9 cellular contexts compared by ENCODE assay signal in the genomic region with DNA sequence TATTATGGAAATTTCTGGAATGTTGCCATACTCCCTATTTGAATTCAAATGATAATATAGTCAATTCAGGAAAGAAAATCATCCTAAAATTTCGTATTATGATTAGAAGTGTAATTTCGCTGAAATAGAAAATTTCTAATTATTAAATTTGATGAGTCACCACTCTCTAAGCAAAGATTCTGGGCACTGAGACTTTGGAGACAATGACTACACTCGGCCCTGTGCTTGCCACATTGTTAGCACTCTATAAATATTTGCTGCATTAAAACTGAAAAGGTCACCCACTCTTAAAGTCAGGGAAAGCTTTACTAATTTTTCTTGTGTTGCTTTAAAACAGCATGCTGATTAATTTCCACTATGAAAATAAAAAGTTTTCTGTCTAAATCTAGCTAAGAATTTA.
DNase-seq lines count a peak whose midpoint lies in the region; ATAC-seq and TF ChIP-seq lines count a peak whose summit lies in the region.
"Had no signal": no experiment of that assay in that cellular context is flagged by ENCODE, and none has a peak within 500 bp of the region (broad histone marks: within the 10 kb centered on the region; RNA-seq: fewer than 3 reads in every experiment).

No MANE protein-coding gene starts in this region.

- H3K36me3 Mint-ChIP-seq in naive thymus-derived CD8-positive, alpha-beta T cell: no peaks in the 10 kb centered on the region

- H3K27ac ChIP-seq in transverse colon (no peak overlapping the region), caudate nucleus (ENCODE audit: low read depth, low read length) (no peak overlapping the region)

- TF ChIP-seq CTCF in transverse colon (IDR thresholded peaks at IDR 0.05) (no peak), GM10266 (IDR thresholded peaks at IDR 0.05; ENCODE audit: control insufficient read depth, insufficient read depth, low read depth, missing control alignments) (no peak)

- TF ChIP-seq EP300 in transverse colon (IDR thresholded peaks at IDR 0.05; ENCODE audit: low read depth): no peak

- H3K36me3 ChIP-seq in transverse colon: no peaks in the 10 kb centered on the region

- peaks cover 0 to 5% (median 0%) of the 10 kb centered on the region in 4 donors for H3K4me1 ChIP-seq in transverse colon

- H3K4me1 Mint-ChIP-seq in naive thymus-derived CD8-positive, alpha-beta T cell: peaks cover 19 to 41% (median 35%) of the 10 kb centered on the region in 4 donors

- DNase-seq in NCI-H460 (ENCODE audit: extremely low read depth, low read depth): peak; percentile 6
- no peak for DNase-seq in naive thymus-derived CD8-positive, alpha-beta T cell
- DNase-seq in transverse colon: no peak
- DNase-seq in GM10266 (ENCODE audit: extremely low spot score): no peak
- no peak for DNase-seq in caudate nucleus (lab: John Stamatoyannopoulos, UW)
- no peak for DNase-seq in H4 (ENCODE audit: low spot score)
- DNase-seq: SHP77 had no signal

- ATAC-seq in GM18861 (IDR thresholded peaks at IDR 0.05; ENCODE audit: unreplicated experiment) (peak; percentile 0), GM21786 (IDR thresholded peaks at IDR 0.05; ENCODE audit: unreplicated experiment) (peak; percentile 10)
- ATAC-seq in naive thymus-derived CD8-positive, alpha-beta T cell: no peak

- peak overlapping the region; percentile 68 to 86 (median 82) for H3K4me3 Mint-ChIP-seq in naive thymus-derived CD8-positive, alpha-beta T cell

- no peaks in the 10 kb centered on the region for H3K27me3 ChIP-seq in transverse colon

- intact Hi-C loops in transverse colon (cut with DNase I; ENCODE audit: low total_unique reads): no loop called here

- in situ Hi-C loops in transverse colon (cut with MboI; ENCODE audit: low pct_ligation_motif_present in 1 of 4, low pct_unique_long_range_greater_than_20kb in 1 of 4, low sequenced_read_pairs in 3 of 4): no loop called here

- TF ChIP-seq POLR2A in transverse colon (IDR thresholded peaks at IDR 0.05): no peak

- H3K9me3 ChIP-seq in transverse colon: no peaks in the 10 kb centered on the region

- POLR2A ChIA-PET in naive thymus-derived CD8-positive, alpha-beta T cell (lab: Charles Lee): interaction anchor here (0.9 kb wide), 1 partner anchor 241 kb away, joined by 4 read pairs; a partner anchor contains a TSS

- 59 to 60% methylated on average over 3 of the region's 3 CpGs for WGBS in transverse colon (ENCODE audit: low coverage in 1 of 2), 2 donors

- H3K27me3 Mint-ChIP-seq in naive thymus-derived CD8-positive, alpha-beta T cell: no peaks in the 10 kb centered on the region

- no peaks in the 10 kb centered on the region for H3K9me3 Mint-ChIP-seq in naive thymus-derived CD8-positive, alpha-beta T cell

- no peak overlapping the region for H3K4me3 ChIP-seq in transverse colon

- H3K27ac Mint-ChIP-seq in naive thymus-derived CD8-positive, alpha-beta T cell: peak overlapping the region in 8 of 10 donors; percentile 23 to 90 (median 68)

Comparison
In these comparisons a context has a peak if more than half of its experiments do, and no peak if none do; other contexts are left out.
1. ATAC-seq: peak in GM18861 (single experiment) and GM21786 (single experiment); none in naive thymus-derived CD8-positive, alpha-beta T cell (0 of 2).